Comparison of ENCODE assay signal across 23 cellular contexts in genomic region chr14:63459738-63460137, GRCh38.
"Had no signal": no experiment of that assay in that cellular context is flagged by ENCODE, and none has a peak within 500 bp of the region (broad histone marks: within the 10 kb centered on the region; RNA-seq: fewer than 3 reads in every experiment).

No MANE protein-coding gene starts in this region.

- H3K27ac ChIP-seq: heart left ventricle, neural progenitor cell, ovary, prostate gland, suprapubic skin, thyroid gland, upper lobe of left lung, uterus had no signal

- H3K4me1 ChIP-seq: prostate gland had no signal

- DNase-seq: effector memory CD8-positive, alpha-beta T cell; foreskin keratinocyte; heart left ventricle; hippocampal formation; left colon; mucosa of descending colon; naive thymus-derived CD8-positive, alpha-beta T cell; nucleus accumbens; ovary; retina; right lobe of liver; stimulated activated CD4-positive, alpha-beta T cell treated with anti-CD3 and anti-CD28 coated beads, Interleukin-4, amount 100 ng/mL, for 1 hour; stimulated activated CD8-positive, alpha-beta memory T cell treated with anti-CD3 and anti-CD28 coated beads, Interleukin-4, amount 100 ng/mL, for 48 hours; stimulated activated naive CD8-positive, alpha-beta T cell treated with anti-CD3 and anti-CD28 coated beads, Interleukin-15, Interleukin-2, amounts not matched to agents 100 U/mL and 50 U/mL, for 24 hours; thyroid gland; upper lobe of left lung; uterus had no signal

- H3K27me3 Mint-ChIP-seq: dendritic cell treated with granulocyte-macrophage colony-stimulating factor and Interleukin-4, amounts not matched to agents 40 ng/mL and 50 ng/mL, for 4 days; effector memory CD8-positive, alpha-beta T cell; naive thymus-derived CD8-positive, alpha-beta T cell had no signal

- FAIRE-seq: colon had no signal

- H3K4me3 ChIP-seq: heart left ventricle, mucosa of descending colon, neural progenitor cell, ovary, prostate gland, right lobe of liver, suprapubic skin, thyroid gland, upper lobe of left lung, uterus had no signal

- ATAC-seq: effector memory CD8-positive, alpha-beta T cell; foreskin keratinocyte; heart left ventricle; left colon; mucosa of descending colon; naive thymus-derived CD8-positive, alpha-beta T cell; stimulated activated effector memory CD8-positive, alpha-beta T cell treated with anti-CD3 and anti-CD28 coated beads, Interleukin-12 subunit alpha, Interleukin-12 subunit beta, amount 100 ng/mL, for 72 hours; stimulated activated naive CD8-positive, alpha-beta T cell treated with anti-CD3 and anti-CD28 coated beads, Interleukin-15, Interleukin-2, amounts not matched to agents 100 U/mL and 50 U/mL, for 24 hours had no signal

- H3K9me3 Mint-ChIP-seq: dendritic cell treated with granulocyte-macrophage colony-stimulating factor and Interleukin-4, amounts not matched to agents 40 ng/mL and 50 ng/mL, for 4 days; effector memory CD8-positive, alpha-beta T cell; naive thymus-derived CD8-positive, alpha-beta T cell; stimulated activated effector memory CD8-positive, alpha-beta T cell treated with anti-CD3 and anti-CD28 coated beads, Interleukin-12 subunit alpha, Interleukin-12 subunit beta, amount 100 ng/mL, for 72 hours had no signal

- H3K9me3 ChIP-seq: heart left ventricle, mucosa of descending colon, ovary, prostate gland, right lobe of liver, suprapubic skin, thyroid gland, upper lobe of left lung, uterus had no signal

- H3K27me3 ChIP-seq: foreskin keratinocyte, heart left ventricle, neural progenitor cell, ovary, right lobe of liver, suprapubic skin, thyroid gland, upper lobe of left lung, uterus had no signal

- H3K27ac Mint-ChIP-seq: dendritic cell treated with granulocyte-macrophage colony-stimulating factor and Interleukin-4, amounts not matched to agents 40 ng/mL and 50 ng/mL, for 4 days; effector memory CD8-positive, alpha-beta T cell; naive thymus-derived CD8-positive, alpha-beta T cell; neural progenitor cell; stimulated activated effector memory CD8-positive, alpha-beta T cell treated with anti-CD3 and anti-CD28 coated beads, Interleukin-12 subunit alpha, Interleukin-12 subunit beta, amount 100 ng/mL, for 72 hours had no signal

- H3K4me2 ChIP-seq: neural progenitor cell had no signal

- H3K36me3 ChIP-seq: heart left ventricle, neural progenitor cell, ovary, prostate gland, right lobe of liver, suprapubic skin, thyroid gland, upper lobe of left lung, uterus had no signal

- H3K4me3 Mint-ChIP-seq: dendritic cell treated with granulocyte-macrophage colony-stimulating factor and Interleukin-4, amounts not matched to agents 40 ng/mL and 50 ng/mL, for 4 days; effector memory CD8-positive, alpha-beta T cell; naive thymus-derived CD8-positive, alpha-beta T cell; neural progenitor cell; stimulated activated effector memory CD8-positive, alpha-beta T cell treated with anti-CD3 and anti-CD28 coated beads, Interleukin-12 subunit alpha, Interleukin-12 subunit beta, amount 100 ng/mL, for 72 hours had no signal

- H2AFZ ChIP-seq: neural progenitor cell had no signal

- H3K9ac ChIP-seq: neural progenitor cell had no signal
